ENCODE assay signal across 2 cellular contexts in the genomic region with DNA sequence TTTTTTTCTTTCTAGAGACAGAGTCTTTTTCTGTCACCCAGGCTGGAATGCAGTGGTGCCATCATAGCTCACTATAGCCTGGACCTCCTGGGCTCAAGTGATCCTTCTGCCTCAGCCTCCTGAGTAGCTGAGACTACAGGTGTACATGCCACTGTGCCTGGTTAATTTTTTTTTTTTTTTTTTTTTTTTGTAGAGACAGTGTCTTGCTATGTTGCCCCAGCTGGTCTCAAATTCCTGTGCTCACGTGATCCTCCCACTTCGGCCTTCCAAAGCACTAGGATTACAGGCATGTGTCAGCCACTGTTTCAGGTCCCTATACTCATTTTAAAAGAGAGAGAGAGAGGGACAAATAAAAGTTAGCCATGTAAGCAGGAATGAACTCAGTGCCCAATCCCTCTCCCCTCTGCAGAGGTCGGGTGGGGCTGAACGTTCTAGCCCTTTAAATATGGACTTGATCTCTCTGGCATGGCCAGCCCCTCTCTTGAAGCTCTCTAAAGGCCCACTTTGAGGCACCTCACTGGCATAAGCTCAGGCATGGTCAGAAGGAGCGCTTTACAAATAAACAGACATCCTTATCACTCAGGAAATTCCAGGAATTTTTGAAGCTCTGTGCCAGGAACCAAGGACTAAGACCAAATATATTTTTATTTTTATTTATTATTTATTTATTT.
TF ChIP-seq lines count a peak whose summit lies in the region.

No MANE protein-coding gene starts in this region.

TF ChIP-seq in HCT116, 20 proteins besides CTCF, POLR2A, EP300 and RAD21:
- TF ChIP-seq SP1 (IDR thresholded peaks at IDR 0.05; ENCODE audit: low read depth) (no peak), ZFX (IDR thresholded peaks at IDR 0.05) (no peak), SIN3A (IDR thresholded peaks at IDR 0.05; ENCODE audit: low read depth) (no peak), SRF (IDR thresholded peaks at IDR 0.05; ENCODE audit: low read depth) (no peak), CBX3 (IDR thresholded peaks at IDR 0.05; ENCODE audit: low read depth) (no peak), EZH2phosphoT487 (IDR thresholded peaks at IDR 0.05; ENCODE audit: borderline replicate concordance) (no peak), POLR2AphosphoS5 (IDR thresholded peaks at IDR 0.05; ENCODE audit: low read depth, low read length) (no peak), TCF7L2 (IDR thresholded peaks at IDR 0.05; ENCODE audit: borderline replicate concordance, extremely low read depth, insufficient read depth, insufficient read length) (no peak), YY1 (IDR thresholded peaks at IDR 0.05; ENCODE audit: extremely low read depth, insufficient replicate concordance, low read depth, low read length) (no peak), JUND (IDR thresholded peaks at IDR 0.05) (no peak), ELF1 (IDR thresholded peaks at IDR 0.05; ENCODE audit: borderline replicate concordance, low read depth) (no peak), EZH2 (IDR thresholded peaks at IDR 0.05) (no peak), EGR1 (IDR thresholded peaks at IDR 0.05; ENCODE audit: low read depth) (no peak)
- TF ChIP-seq, protein P1, sequence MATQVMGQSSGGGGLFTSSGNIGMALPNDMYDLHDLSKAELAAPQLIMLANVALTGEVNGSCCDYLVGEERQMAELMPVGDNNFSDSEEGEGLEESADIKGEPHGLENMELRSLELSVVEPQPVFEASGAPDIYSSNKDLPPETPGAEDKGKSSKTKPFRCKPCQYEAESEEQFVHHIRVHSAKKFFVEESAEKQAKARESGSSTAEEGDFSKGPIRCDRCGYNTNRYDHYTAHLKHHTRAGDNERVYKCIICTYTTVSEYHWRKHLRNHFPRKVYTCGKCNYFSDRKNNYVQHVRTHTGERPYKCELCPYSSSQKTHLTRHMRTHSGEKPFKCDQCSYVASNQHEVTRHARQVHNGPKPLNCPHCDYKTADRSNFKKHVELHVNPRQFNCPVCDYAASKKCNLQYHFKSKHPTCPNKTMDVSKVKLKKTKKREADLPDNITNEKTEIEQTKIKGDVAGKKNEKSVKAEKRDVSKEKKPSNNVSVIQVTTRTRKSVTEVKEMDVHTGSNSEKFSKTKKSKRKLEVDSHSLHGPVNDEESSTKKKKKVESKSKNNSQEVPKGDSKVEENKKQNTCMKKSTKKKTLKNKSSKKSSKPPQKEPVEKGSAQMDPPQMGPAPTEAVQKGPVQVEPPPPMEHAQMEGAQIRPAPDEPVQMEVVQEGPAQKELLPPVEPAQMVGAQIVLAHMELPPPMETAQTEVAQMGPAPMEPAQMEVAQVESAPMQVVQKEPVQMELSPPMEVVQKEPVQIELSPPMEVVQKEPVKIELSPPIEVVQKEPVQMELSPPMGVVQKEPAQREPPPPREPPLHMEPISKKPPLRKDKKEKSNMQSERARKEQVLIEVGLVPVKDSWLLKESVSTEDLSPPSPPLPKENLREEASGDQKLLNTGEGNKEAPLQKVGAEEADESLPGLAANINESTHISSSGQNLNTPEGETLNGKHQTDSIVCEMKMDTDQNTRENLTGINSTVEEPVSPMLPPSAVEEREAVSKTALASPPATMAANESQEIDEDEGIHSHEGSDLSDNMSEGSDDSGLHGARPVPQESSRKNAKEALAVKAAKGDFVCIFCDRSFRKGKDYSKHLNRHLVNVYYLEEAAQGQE (IDR thresholded peaks at IDR 0.05; ENCODE audit: low read depth): no peak
- TF ChIP-seq, protein P2, sequence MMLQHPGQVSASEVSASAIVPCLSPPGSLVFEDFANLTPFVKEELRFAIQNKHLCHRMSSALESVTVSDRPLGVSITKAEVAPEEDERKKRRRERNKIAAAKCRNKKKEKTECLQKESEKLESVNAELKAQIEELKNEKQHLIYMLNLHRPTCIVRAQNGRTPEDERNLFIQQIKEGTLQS (IDR thresholded peaks at IDR 0.05): no peak
- TF ChIP-seq, protein P3, sequence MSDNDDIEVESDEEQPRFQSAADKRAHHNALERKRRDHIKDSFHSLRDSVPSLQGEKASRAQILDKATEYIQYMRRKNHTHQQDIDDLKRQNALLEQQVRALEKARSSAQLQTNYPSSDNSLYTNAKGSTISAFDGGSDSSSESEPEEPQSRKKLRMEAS (IDR thresholded peaks at IDR 0.05): no peak

TF ChIP-seq in HepG2, 621 proteins besides CTCF, POLR2A, EP300 and RAD21 (continues in another document):
- TF ChIP-seq DPF2 (CRISPR knock-in tag; IDR thresholded peaks at IDR 0.05; ENCODE audit: borderline replicate concordance, low read depth) (peak; percentile 41; the same call in 1 of the 2 replicates), FOSL2 (CRISPR knock-in tag; IDR thresholded peaks at IDR 0.05) (0 out of 2 replicates have a peak, but pooled peaks have one; percentile 13), PRMT3 (CRISPR knock-in tag; IDR thresholded peaks at IDR 0.05; ENCODE audit: borderline replicate concordance, low read depth) (no peak), SNAPC2 (CRISPR knock-in tag; IDR thresholded peaks at IDR 0.05) (no peak), ZNF572 (CRISPR knock-in tag; IDR thresholded peaks at IDR 0.05) (no peak), SOX5 (CRISPR knock-in tag; IDR thresholded peaks at IDR 0.05; ENCODE audit: borderline replicate concordance) (peak; percentile 25; the same call in 1 of the 2 replicates), ZFP36 (IDR thresholded peaks at IDR 0.05; ENCODE audit: borderline replicate concordance, low read depth, low read length, partially characterized antibody) (no peak), NRL (CRISPR knock-in tag; IDR thresholded peaks at IDR 0.05; ENCODE audit: borderline replicate concordance) (no peak), SALL2 (CRISPR knock-in tag; IDR thresholded peaks at IDR 0.05) (no peak), SAP130 (CRISPR knock-in tag; IDR thresholded peaks at IDR 0.05; ENCODE audit: low read depth) (0 out of 2 replicates have a peak, but pooled peaks have one; percentile 19), ZNF333 (CRISPR knock-in tag; IDR thresholded peaks at IDR 0.05; ENCODE audit: borderline replicate concordance) (no peak), KDM1A (CRISPR knock-in tag; IDR thresholded peaks at IDR 0.05) (no peak), ETV5 (CRISPR knock-in tag; IDR thresholded peaks at IDR 0.05; ENCODE audit: borderline replicate concordance) (peak; percentile 9; the same call in 1 of the 2 replicates), MXD4 (CRISPR knock-in tag; IDR thresholded peaks at IDR 0.05) (no peak), ZNF263 (CRISPR knock-in tag; IDR thresholded peaks at IDR 0.05) (no peak), TCF7 (IDR thresholded peaks at IDR 0.05; ENCODE audit: low read depth) (0 out of 2 replicates have a peak, but pooled peaks have one; percentile 12), EED (CRISPR knock-in tag; IDR thresholded peaks at IDR 0.05) (no peak), GABPB1 (CRISPR knock-in tag; IDR thresholded peaks at IDR 0.05) (no peak), ZNF121 (CRISPR knock-in tag; IDR thresholded peaks at IDR 0.05) (peak; percentile 99), PAF1 (CRISPR knock-in tag; IDR thresholded peaks at IDR 0.05) (no peak), ZNF605 (CRISPR knock-in tag; IDR thresholded peaks at IDR 0.05) (no peak), BHLHE40 (IDR thresholded peaks at IDR 0.05; ENCODE audit: low read length) (peak; percentile 68), GFI1 (CRISPR knock-in tag; IDR thresholded peaks at IDR 0.05; ENCODE audit: borderline replicate concordance) (no peak), TEAD3 (CRISPR knock-in tag; optimal IDR thresholded peaks at IDR 0.05; ENCODE audit: borderline replicate concordance) (peak; percentile 20)
- TF ChIP-seq, protein P4, sequence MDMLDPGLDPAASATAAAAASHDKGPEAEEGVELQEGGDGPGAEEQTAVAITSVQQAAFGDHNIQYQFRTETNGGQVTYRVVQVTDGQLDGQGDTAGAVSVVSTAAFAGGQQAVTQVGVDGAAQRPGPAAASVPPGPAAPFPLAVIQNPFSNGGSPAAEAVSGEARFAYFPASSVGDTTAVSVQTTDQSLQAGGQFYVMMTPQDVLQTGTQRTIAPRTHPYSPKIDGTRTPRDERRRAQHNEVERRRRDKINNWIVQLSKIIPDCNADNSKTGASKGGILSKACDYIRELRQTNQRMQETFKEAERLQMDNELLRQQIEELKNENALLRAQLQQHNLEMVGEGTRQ (IDR thresholded peaks at IDR 0.05; ENCODE audit: low read depth, low read length): peak; percentile 36; the same call in 1 of the 2 replicates
- TF ChIP-seq, protein P4 (CRISPR knock-in tag; IDR thresholded peaks at IDR 0.05; ENCODE audit: borderline replicate concordance): no peak
- TF ChIP-seq, protein P5, sequence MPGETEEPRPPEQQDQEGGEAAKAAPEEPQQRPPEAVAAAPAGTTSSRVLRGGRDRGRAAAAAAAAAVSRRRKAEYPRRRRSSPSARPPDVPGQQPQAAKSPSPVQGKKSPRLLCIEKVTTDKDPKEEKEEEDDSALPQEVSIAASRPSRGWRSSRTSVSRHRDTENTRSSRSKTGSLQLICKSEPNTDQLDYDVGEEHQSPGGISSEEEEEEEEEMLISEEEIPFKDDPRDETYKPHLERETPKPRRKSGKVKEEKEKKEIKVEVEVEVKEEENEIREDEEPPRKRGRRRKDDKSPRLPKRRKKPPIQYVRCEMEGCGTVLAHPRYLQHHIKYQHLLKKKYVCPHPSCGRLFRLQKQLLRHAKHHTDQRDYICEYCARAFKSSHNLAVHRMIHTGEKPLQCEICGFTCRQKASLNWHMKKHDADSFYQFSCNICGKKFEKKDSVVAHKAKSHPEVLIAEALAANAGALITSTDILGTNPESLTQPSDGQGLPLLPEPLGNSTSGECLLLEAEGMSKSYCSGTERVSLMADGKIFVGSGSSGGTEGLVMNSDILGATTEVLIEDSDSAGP (CRISPR knock-in tag; IDR thresholded peaks at IDR 0.05; ENCODE audit: borderline replicate concordance): peak; percentile 56
- TF ChIP-seq, protein P6, sequence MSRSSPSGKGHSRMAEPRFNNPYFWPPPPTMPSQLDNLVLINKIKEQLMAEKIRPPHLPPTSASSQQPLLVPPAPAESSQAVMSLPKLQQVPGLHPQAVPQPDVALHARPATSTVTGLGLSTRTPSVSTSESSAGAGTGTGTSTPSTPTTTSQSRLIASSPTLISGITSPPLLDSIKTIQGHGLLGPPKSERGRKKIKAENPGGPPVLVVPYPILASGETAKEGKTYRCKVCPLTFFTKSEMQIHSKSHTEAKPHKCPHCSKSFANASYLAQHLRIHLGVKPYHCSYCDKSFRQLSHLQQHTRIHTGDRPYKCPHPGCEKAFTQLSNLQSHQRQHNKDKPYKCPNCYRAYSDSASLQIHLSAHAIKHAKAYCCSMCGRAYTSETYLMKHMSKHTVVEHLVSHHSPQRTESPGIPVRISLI (CRISPR knock-in tag; IDR thresholded peaks at IDR 0.05; ENCODE audit: borderline replicate concordance): peak; percentile 74
- TF ChIP-seq, protein P7, sequence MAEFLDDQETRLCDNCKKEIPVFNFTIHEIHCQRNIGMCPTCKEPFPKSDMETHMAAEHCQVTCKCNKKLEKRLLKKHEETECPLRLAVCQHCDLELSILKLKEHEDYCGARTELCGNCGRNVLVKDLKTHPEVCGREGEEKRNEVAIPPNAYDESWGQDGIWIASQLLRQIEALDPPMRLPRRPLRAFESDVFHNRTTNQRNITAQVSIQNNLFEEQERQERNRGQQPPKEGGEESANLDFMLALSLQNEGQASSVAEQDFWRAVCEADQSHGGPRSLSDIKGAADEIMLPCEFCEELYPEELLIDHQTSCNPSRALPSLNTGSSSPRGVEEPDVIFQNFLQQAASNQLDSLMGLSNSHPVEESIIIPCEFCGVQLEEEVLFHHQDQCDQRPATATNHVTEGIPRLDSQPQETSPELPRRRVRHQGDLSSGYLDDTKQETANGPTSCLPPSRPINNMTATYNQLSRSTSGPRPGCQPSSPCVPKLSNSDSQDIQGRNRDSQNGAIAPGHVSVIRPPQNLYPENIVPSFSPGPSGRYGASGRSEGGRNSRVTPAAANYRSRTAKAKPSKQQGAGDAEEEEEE (CRISPR knock-in tag; IDR thresholded peaks at IDR 0.05; ENCODE audit: borderline replicate concordance): no peak
- TF ChIP-seq, protein P8, sequence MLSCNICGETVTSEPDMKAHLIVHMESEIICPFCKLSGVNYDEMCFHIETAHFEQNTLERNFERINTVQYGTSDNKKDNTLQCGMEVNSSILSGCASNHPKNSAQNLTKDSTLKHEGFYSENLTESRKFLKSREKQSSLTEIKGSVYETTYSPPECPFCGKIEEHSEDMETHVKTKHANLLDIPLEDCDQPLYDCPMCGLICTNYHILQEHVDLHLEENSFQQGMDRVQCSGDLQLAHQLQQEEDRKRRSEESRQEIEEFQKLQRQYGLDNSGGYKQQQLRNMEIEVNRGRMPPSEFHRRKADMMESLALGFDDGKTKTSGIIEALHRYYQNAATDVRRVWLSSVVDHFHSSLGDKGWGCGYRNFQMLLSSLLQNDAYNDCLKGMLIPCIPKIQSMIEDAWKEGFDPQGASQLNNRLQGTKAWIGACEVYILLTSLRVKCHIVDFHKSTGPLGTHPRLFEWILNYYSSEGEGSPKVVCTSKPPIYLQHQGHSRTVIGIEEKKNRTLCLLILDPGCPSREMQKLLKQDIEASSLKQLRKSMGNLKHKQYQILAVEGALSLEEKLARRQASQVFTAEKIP (CRISPR knock-in tag; IDR thresholded peaks at IDR 0.05; ENCODE audit: borderline replicate concordance): no peak
- TF ChIP-seq, protein P9, sequence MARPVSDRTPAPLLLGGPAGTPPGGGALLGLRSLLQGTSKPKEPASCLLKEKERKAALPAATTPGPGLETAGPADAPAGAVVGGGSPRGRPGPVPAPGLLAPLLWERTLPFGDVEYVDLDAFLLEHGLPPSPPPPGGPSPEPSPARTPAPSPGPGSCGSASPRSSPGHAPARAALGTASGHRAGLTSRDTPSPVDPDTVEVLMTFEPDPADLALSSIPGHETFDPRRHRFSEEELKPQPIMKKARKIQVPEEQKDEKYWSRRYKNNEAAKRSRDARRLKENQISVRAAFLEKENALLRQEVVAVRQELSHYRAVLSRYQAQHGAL (CRISPR knock-in tag; IDR thresholded peaks at IDR 0.05; ENCODE audit: not compliant biosample characterization): no peak
- TF ChIP-seq, protein P10, sequence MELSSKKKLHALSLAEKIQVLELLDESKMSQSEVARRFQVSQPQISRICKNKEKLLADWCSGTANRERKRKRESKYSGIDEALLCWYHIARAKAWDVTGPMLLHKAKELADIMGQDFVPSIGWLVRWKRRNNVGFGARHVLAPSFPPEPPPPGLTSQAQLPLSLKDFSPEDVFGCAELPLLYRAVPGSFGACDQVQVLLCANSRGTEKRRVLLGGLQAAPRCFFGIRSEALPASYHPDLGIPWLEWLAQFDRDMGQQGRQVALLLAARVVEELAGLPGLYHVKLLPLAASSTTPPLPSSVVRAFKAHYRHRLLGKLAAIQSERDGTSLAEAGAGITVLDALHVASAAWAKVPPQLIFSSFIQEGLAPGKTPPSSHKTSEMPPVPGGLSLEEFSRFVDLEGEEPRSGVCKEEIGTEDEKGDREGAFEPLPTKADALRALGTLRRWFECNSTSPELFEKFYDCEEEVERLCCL (CRISPR knock-in tag; IDR thresholded peaks at IDR 0.05; ENCODE audit: borderline replicate concordance): no peak
- TF ChIP-seq, protein P11, sequence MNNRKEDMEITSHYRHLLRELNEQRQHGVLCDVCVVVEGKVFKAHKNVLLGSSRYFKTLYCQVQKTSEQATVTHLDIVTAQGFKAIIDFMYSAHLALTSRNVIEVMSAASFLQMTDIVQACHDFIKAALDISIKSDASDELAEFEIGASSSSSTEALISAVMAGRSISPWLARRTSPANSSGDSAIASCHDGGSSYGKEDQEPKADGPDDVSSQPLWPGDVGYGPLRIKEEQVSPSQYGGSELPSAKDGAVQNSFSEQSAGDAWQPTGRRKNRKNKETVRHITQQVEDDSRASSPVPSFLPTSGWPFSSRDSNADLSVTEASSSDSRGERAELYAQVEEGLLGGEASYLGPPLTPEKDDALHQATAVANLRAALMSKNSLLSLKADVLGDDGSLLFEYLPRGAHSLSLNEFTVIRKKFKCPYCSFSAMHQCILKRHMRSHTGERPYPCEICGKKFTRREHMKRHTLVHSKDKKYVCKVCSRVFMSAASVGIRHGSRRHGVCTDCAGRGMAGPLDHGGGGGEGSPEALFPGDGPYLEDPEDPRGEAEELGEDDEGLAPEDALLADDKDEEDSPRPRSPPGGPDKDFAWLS (CRISPR knock-in tag; IDR thresholded peaks at IDR 0.05; ENCODE audit: borderline replicate concordance): no peak
